ENCODE assay signal across 24 cellular contexts in the genomic region with DNA sequence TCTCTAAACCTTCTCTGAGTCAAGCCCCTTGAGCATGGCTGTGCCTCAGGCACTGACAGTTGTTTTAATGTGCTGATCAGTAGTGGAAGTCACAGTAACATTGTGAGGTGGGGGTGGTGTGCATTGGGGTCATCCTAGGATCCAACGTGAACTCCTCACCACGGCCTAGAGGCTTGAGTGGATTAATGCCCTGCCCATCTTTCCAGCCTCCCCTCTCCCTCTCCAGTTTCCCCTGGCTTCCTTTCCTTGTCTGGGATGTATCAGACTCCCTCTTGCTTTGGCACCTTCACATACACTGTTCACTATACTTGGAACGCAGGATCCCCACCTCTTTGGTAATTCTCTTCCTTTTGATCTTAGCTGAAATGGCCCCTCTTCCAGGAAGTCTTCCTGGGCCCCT.
"Had no signal": no experiment of that assay in that cellular context is flagged by ENCODE, and none has a peak within 500 bp of the region (broad histone marks: within the 10 kb centered on the region; RNA-seq: fewer than 3 reads in every experiment).

No MANE protein-coding gene starts in this region.

- ATAC-seq: activated CD8-positive, alpha-beta T cell treated with anti-CD3 and anti-CD28 coated beads for 36 hours; activated naive CD4-positive, alpha-beta T cell treated with anti-CD3 and anti-CD28 coated beads, Interleukin-2, amount 50 U/mL, for 72 hours; activated T-cell treated with anti-CD3 and anti-CD28 coated beads, Interleukin-2, amount 50 U/mL, for 4 hours; body of pancreas; PC-3 had no signal

- H3K27me3 Mint-ChIP-seq: activated CD8-positive, alpha-beta T cell treated with anti-CD3 and anti-CD28 coated beads for 36 hours had no signal

- H3K4me3 ChIP-seq: adrenal gland, body of pancreas, MG63, Peyer's patch, SJSA1 had no signal

- H3K9ac ChIP-seq: SK-N-SH had no signal

- H3K4me1 ChIP-seq: adrenal gland, body of pancreas, Peyer's patch, SJSA1 had no signal

- H3K9me3 ChIP-seq: adrenal gland, body of pancreas, MG63, Peyer's patch, SJSA1, SK-N-SH had no signal

- H3K27ac ChIP-seq: body of pancreas, Peyer's patch, SJSA1 had no signal

- H3K4me1 Mint-ChIP-seq: activated CD4-positive, alpha-beta T cell treated with anti-CD3 and anti-CD28 coated beads, Interleukin-2, amount 10 ng/mL, durations not matched to agents 24 days and 14 days; central memory CD8-positive, alpha-beta T cell had no signal

- H3K27me3 ChIP-seq: body of pancreas, MG63, Peyer's patch, SJSA1 had no signal

- H3K9me3 Mint-ChIP-seq: activated CD4-positive, alpha-beta T cell treated with anti-CD3 and anti-CD28 coated beads, Interleukin-2, amount 10 ng/mL, durations not matched to agents 24 days and 14 days; activated CD8-positive, alpha-beta T cell treated with anti-CD3 and anti-CD28 coated beads for 36 hours; activated naive CD4-positive, alpha-beta T cell treated with anti-CD3 and anti-CD28 coated beads for 36 hours; activated naive CD4-positive, alpha-beta T cell treated with anti-CD3 and anti-CD28 coated beads, Interleukin-2, amount 50 U/mL, for 72 hours; activated T-helper 1 cell treated with anti-CD3 and anti-CD28 coated beads, Interleukin-12 subunit alpha, Interleukin-12 subunit beta, Interleukin-2, Interleukin-4 antibody, amounts not matched to agents 30 ng/mL and 10 ng/mL and 1 ng/mL, durations not matched to agents 14 hours and 24 hours and 36 hours; central memory CD8-positive, alpha-beta T cell; T-helper 1 cell treated with Interleukin-12 subunit alpha and Interleukin-12 subunit beta and Interleukin-4 antibody, amounts not matched to agents 30 μg/mL and 1 μg/mL, for 36 hours; T-helper 2 cell treated with Interferon-gamma antibody and Interleukin-4, amounts not matched to agents 5 μg/mL and 100 μg/mL, for 36 hours had no signal

- H3K27ac Mint-ChIP-seq: activated CD4-positive, alpha-beta T cell treated with anti-CD3 and anti-CD28 coated beads, Interleukin-2, amount 10 ng/mL, durations not matched to agents 24 days and 14 days; activated CD8-positive, alpha-beta T cell treated with anti-CD3 and anti-CD28 coated beads for 36 hours; activated naive CD4-positive, alpha-beta T cell treated with anti-CD3 and anti-CD28 coated beads for 36 hours; activated naive CD4-positive, alpha-beta T cell treated with anti-CD3 and anti-CD28 coated beads, Interleukin-2, amount 50 U/mL, for 72 hours; activated T-helper 1 cell treated with anti-CD3 and anti-CD28 coated beads, Interleukin-12 subunit alpha, Interleukin-12 subunit beta, Interleukin-2, Interleukin-4 antibody, amounts not matched to agents 30 ng/mL and 10 ng/mL and 1 ng/mL, durations not matched to agents 14 hours and 24 hours and 36 hours; T-helper 1 cell treated with Interleukin-12 subunit alpha and Interleukin-12 subunit beta and Interleukin-4 antibody, amounts not matched to agents 30 μg/mL and 1 μg/mL, for 36 hours; T-helper 2 cell treated with Interferon-gamma antibody and Interleukin-4, amounts not matched to agents 5 μg/mL and 100 μg/mL, for 36 hours had no signal

- H3K36me3 ChIP-seq: adrenal gland, MG63, Peyer's patch, SJSA1 had no signal

- H3K36me3 Mint-ChIP-seq: activated naive CD4-positive, alpha-beta T cell treated with anti-CD3 and anti-CD28 coated beads, Interleukin-2, amount 50 U/mL, for 72 hours had no signal

- H3K4me3 Mint-ChIP-seq: activated CD4-positive, alpha-beta T cell treated with anti-CD3 and anti-CD28 coated beads, Interleukin-2, amount 10 ng/mL, durations not matched to agents 24 days and 14 days; activated CD8-positive, alpha-beta T cell treated with anti-CD3 and anti-CD28 coated beads for 36 hours; activated naive CD4-positive, alpha-beta T cell treated with anti-CD3 and anti-CD28 coated beads for 36 hours; activated T-cell treated with anti-CD3 and anti-CD28 coated beads, Interleukin-2, amount 50 U/mL, for 4 hours; activated T-helper 1 cell treated with anti-CD3 and anti-CD28 coated beads, Interleukin-12 subunit alpha, Interleukin-12 subunit beta, Interleukin-2, Interleukin-4 antibody, amounts not matched to agents 30 ng/mL and 10 ng/mL and 1 ng/mL, durations not matched to agents 14 hours and 24 hours and 36 hours; central memory CD8-positive, alpha-beta T cell; T-helper 1 cell treated with Interleukin-12 subunit alpha and Interleukin-12 subunit beta and Interleukin-4 antibody, amounts not matched to agents 30 μg/mL and 1 μg/mL, for 36 hours; T-helper 2 cell treated with Interferon-gamma antibody and Interleukin-4, amounts not matched to agents 5 μg/mL and 100 μg/mL, for 36 hours had no signal

- DNase-seq: activated CD4-positive, alpha-beta T cell treated with anti-CD3 and anti-CD28 coated beads, Interleukin-2, amount 10 ng/mL, durations not matched to agents 24 days and 14 days; activated CD4-positive, alpha-beta T cell treated with anti-CD3 and anti-CD28 coated beads, Interleukin-2, amount 50 U/mL, for 4 hours; activated CD8-positive, alpha-beta T cell treated with anti-CD3 and anti-CD28 coated beads for 36 hours; activated gamma-delta T cell treated with Interleukin-2 at 50 U/mL for 16 hours; activated naive CD4-positive, alpha-beta T cell treated with anti-CD3 and anti-CD28 coated beads for 36 hours; activated T-cell treated with anti-CD3 and anti-CD28 coated beads for 4 hours; activated T-cell treated with anti-CD3 and anti-CD28 coated beads, Interleukin-2, amount 50 U/mL, for 4 hours; Karpas-422; KBM-7; MG63; NCI-H1048; NCI-H2081 treated with DMSO at 0.1 percent for 48 hours; NK-92 treated with Interleukin-12 subunit alpha and Interleukin-12 subunit beta, amount 100 ng/mL, for 24 hours; PC-3; Peyer's patch had no signal
